1 cellular context compared by ENCODE assay signal in the genomic region with DNA sequence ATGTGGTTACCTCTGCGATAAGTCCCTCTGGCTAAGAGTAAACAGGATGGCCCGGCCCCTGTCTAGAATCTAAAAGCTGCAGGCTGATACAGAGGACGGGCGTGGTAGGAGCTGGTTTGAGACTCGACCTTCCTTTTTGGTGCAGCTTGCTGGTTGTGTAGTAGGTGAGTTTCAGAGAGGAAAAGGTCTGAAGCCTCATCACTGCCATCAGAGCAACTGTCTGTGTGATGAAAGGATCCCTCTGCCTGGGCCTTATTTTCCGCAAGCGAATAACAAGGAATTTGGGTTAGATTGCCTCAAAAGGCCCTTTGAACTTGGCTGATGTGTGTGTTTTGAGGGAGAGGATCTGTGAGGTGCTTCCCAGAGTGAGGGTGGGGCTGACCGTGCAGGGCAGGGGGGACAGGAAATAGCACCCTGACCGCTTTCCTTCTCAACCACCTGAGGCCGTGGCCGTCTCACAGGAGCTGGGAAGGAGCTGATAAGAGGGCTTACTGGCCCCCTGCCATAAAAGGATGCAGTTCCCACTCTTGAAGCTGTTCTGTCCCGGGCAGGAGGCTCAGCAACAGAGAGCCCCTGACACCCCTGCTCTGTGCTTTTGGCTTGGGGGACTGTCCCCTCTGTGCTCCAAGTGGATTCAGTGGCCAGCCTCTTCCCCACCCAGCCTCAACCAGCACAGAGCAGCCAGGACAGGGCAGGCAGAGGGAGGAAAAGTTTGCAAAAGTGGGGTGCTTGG.
TF ChIP-seq lines count a peak whose summit lies in the region.

No MANE protein-coding gene starts in this region.

TF ChIP-seq in H1, 55 proteins besides CTCF, POLR2A, EP300 and RAD21:
- TF ChIP-seq MAFK (IDR thresholded peaks at IDR 0.05; ENCODE audit: low read depth, low read length) (no peak), TAF1 (IDR thresholded peaks at IDR 0.05; ENCODE audit: low read depth, low read length) (no peak), TAF7 (optimal IDR thresholded peaks at IDR 0.05; ENCODE audit: borderline replicate concordance, low read depth, low read length) (no peak), SIRT6 (IDR thresholded peaks at IDR 0.05; ENCODE audit: low read length) (no peak), KDM1A (IDR thresholded peaks at IDR 0.05; ENCODE audit: borderline replicate concordance, low read length) (no peak), GTF2F1 (IDR thresholded peaks at IDR 0.05; ENCODE audit: borderline replicate concordance, low read depth, low read length) (no peak), RFX5 (IDR thresholded peaks at IDR 0.05; ENCODE audit: borderline replicate concordance, low read depth, low read length) (no peak), KDM4A (IDR thresholded peaks at IDR 0.05; ENCODE audit: low read depth, low read length, severe bottlenecking) (no peak), SAP30 (IDR thresholded peaks at IDR 0.05; ENCODE audit: insufficient read depth, insufficient replicate concordance, low read length) (no peak), GABPA (IDR thresholded peaks at IDR 0.05; ENCODE audit: borderline replicate concordance, insufficient read depth, low read length) (no peak), RNF2 (IDR thresholded peaks at IDR 0.05; ENCODE audit: borderline replicate concordance, low read depth, low read length, missing control alignments, poor library complexity, severe bottlenecking) (no peak), TEAD4 (IDR thresholded peaks at IDR 0.05; ENCODE audit: low read depth, low read length) (no peak), EZH2 (IDR thresholded peaks at IDR 0.05; ENCODE audit: low read depth, low read length, severe bottlenecking) (no peak), CHD1 (IDR thresholded peaks at IDR 0.05; ENCODE audit: low read depth, low read length) (no peak)
- TF ChIP-seq, protein P1, sequence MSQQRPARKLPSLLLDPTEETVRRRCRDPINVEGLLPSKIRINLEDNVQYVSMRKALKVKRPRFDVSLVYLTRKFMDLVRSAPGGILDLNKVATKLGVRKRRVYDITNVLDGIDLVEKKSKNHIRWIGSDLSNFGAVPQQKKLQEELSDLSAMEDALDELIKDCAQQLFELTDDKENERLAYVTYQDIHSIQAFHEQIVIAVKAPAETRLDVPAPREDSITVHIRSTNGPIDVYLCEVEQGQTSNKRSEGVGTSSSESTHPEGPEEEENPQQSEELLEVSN (IDR thresholded peaks at IDR 0.05), result no peak
- TF ChIP-seq, protein P2, sequence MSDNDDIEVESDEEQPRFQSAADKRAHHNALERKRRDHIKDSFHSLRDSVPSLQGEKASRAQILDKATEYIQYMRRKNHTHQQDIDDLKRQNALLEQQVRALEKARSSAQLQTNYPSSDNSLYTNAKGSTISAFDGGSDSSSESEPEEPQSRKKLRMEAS (IDR thresholded peaks at IDR 0.05), result no peak
